ENCODE assay signal across 11 cellular contexts in genomic region chr3:58383476-58383875, GRCh38. TPM values are rescaled to one million over a fixed set of nuclear protein-coding genes. Genes with fewer than 3 reads are reported as not detected.
A peak's percentile ranks its signal among the peaks of the same experiment; 100 is the strongest.
DNase-seq lines count a peak whose midpoint lies in the region; ATAC-seq and TF ChIP-seq lines count a peak whose summit lies in the region.
"Had no signal": no experiment of that assay in that cellular context is flagged by ENCODE, and none has a peak within 500 bp of the region (broad histone marks: within the 10 kb centered on the region; RNA-seq: fewer than 3 reads in every experiment).

No MANE protein-coding gene starts in this region.

- H3K27ac ChIP-seq in ACC112 (ENCODE audit: low read depth, low read length) (peak overlapping the region; percentile 91), KMS-11 (no peak overlapping the region), breast epithelium (peak overlapping the region; percentile 50 to 53)

- DNase-seq in breast epithelium (ENCODE audit: low spot score in 2 of 2) (no peak), kidney epithelial cell (ENCODE audit: low read depth) (peak; percentile 32), GM19238 (ENCODE audit: insufficient read length, low spot score) (no peak), NCI-H1092 (lab: John Stamatoyannopoulos, UW) (no peak)
- DNase-seq: naive thymus-derived CD8-positive, alpha-beta T cell; NCI-H1694; stimulated activated naive CD4-positive, alpha-beta T cell treated with Interleukin-2 at 50 U/mL for 16 hours had no signal

- ATAC-seq in GM21576 (IDR thresholded peaks at IDR 0.05; ENCODE audit: unreplicated experiment) (no peak), GM21423 (IDR thresholded peaks at IDR 0.05; ENCODE audit: unreplicated experiment) (no peak)
- ATAC-seq: naive thymus-derived CD8-positive, alpha-beta T cell had no signal

- H3K4me3 ChIP-seq in ACC112 (ENCODE audit: low read depth, low read length) (no peak overlapping the region), KMS-11 (IDR thresholded peaks at IDR 0.05; ENCODE audit: insufficient read depth, low read depth, low read length) (no peak overlapping the region), breast epithelium (no peak overlapping the region), kidney epithelial cell (ENCODE audit: low read depth, low read length) (no peak overlapping the region)

- TF ChIP-seq CTCF in KMS-11 (conservative IDR thresholded peaks at IDR 0.05; ENCODE audit: low read depth, low read length): no peak
- TF ChIP-seq CTCF in breast epithelium (IDR thresholded peaks at IDR 0.05): no peak
- no peak for TF ChIP-seq CTCF in kidney epithelial cell (IDR thresholded peaks at IDR 0.05; ENCODE audit: insufficient read depth, low read length, poor library complexity, severe bottlenecking)

- intact Hi-C loops in breast epithelium (cut with DNase I; ENCODE audit: low total_unique reads): no loop called here

- H3K36me3 ChIP-seq in ACC112 (ENCODE audit: insufficient read depth, low read length) (peaks cover 4% of the 10 kb centered on the region; the same call in 1 of the 2 replicates), KMS-11 (ENCODE audit: insufficient read depth) (no peaks in the 10 kb centered on the region), breast epithelium (no peaks in the 10 kb centered on the region), kidney epithelial cell (ENCODE audit: control insufficient read depth, insufficient read depth, low read length) (no peaks in the 10 kb centered on the region)

- no peaks in the 10 kb centered on the region for H3K9me3 ChIP-seq in breast epithelium

- H3K4me1 ChIP-seq in ACC112 (ENCODE audit: control insufficient read depth, insufficient read depth, low read length, unreplicated experiment) (peaks cover 42% of the 10 kb centered on the region), KMS-11 (ENCODE audit: low read depth, poor library complexity, severe bottlenecking) (peaks cover 22% of the 10 kb centered on the region), breast epithelium (no peaks in the 10 kb centered on the region)

- H2AFZ ChIP-seq in ACC112 (ENCODE audit: low read length, unreplicated experiment) (no peak overlapping the region), KMS-11 (ENCODE audit: low read depth) (no peak overlapping the region)

- H4K20me1 ChIP-seq in KMS-11 (ENCODE audit: insufficient read depth): no peaks in the 10 kb centered on the region

- H3K79me2 ChIP-seq in ACC112 (ENCODE audit: control insufficient read depth, insufficient read depth, low read length, unreplicated experiment) (no peaks in the 10 kb centered on the region), KMS-11 (ENCODE audit: insufficient read depth, low read depth) (no peaks in the 10 kb centered on the region)

- no peak overlapping the region for H3K9ac ChIP-seq in KMS-11

- no peak for TF ChIP-seq POLR2A in breast epithelium (IDR thresholded peaks at IDR 0.05)

- H3K27me3 ChIP-seq in ACC112 (ENCODE audit: insufficient read depth, low read length): no peaks in the 10 kb centered on the region
- no peaks in the 10 kb centered on the region for H3K27me3 ChIP-seq in KMS-11 (ENCODE audit: insufficient read depth, low read depth)
- no peaks in the 10 kb centered on the region for H3K27me3 ChIP-seq in breast epithelium
- no peaks in the 10 kb centered on the region for H3K27me3 ChIP-seq in kidney epithelial cell (ENCODE audit: control insufficient read depth, insufficient read depth, low read length)

- H3K4me2 ChIP-seq in KMS-11: peak overlapping the region; percentile 20; the same call in 1 of the 2 replicates

RNA-seq across cellular contexts. Expression of gene PDHB, which starts 50.2 kb away (rescaled TPM):
- total RNA-seq in breast epithelium (10 to 100 TPM; 56.0 to 68.2 (median 57.1) TPM), kidney epithelial cell (58.2 and 62.8 TPM in 2 replicates)

RNA-seq across cellular contexts. Expression of gene PXK, which starts 50.8 kb away (rescaled TPM):
- total RNA-seq in breast epithelium: 10 to 100 TPM; 30.3 to 36.1 (median 34.6) TPM
- total RNA-seq in kidney epithelial cell: 13.2 and 17.9 TPM in 2 replicates
